In genomic region chr17:17749921-17750320, GRCh38 we compare ENCODE assay signal across 8 cellular contexts.
DNase-seq lines count a peak whose midpoint lies in the region; ATAC-seq lines count a peak whose summit lies in the region.

No MANE protein-coding gene starts in this region.

- no peaks in the 10 kb centered on the region for H3K36me3 Mint-ChIP-seq in activated CD8-positive, alpha-beta memory T cell treated with anti-CD3 and anti-CD28 coated beads, Interleukin-2, amount 10 ng/mL, durations not matched to agents 7 days and 5 days

- intact Hi-C loops in sciatic nerve (cut with DNase I) = no loop called here

- no peaks in the 10 kb centered on the region for H3K9me3 Mint-ChIP-seq in activated CD8-positive, alpha-beta memory T cell treated with anti-CD3 and anti-CD28 coated beads, Interleukin-2, amount 10 ng/mL, durations not matched to agents 7 days and 5 days (ENCODE audit: low read depth)

- no peaks in the 10 kb centered on the region for H3K27me3 Mint-ChIP-seq in activated CD8-positive, alpha-beta memory T cell treated with anti-CD3 and anti-CD28 coated beads, Interleukin-2, amount 10 ng/mL, durations not matched to agents 7 days and 5 days

- H3K4me3 Mint-ChIP-seq in activated CD8-positive, alpha-beta memory T cell treated with anti-CD3 and anti-CD28 coated beads, Interleukin-2, amount 10 ng/mL, durations not matched to agents 7 days and 5 days = no peak overlapping the region

- H3K4me1 Mint-ChIP-seq in activated CD8-positive, alpha-beta memory T cell treated with anti-CD3 and anti-CD28 coated beads, Interleukin-2, amount 10 ng/mL, durations not matched to agents 7 days and 5 days = peaks cover 51% of the 10 kb centered on the region

- peak; percentile 21 for DNase-seq in NCI-H2196 (lab: John Stamatoyannopoulos, UW; ENCODE audit: unreplicated experiment)
- no peak for DNase-seq in NCI-H2196 treated with DMSO at 0.1 percent for 48 hours (lab: John Stamatoyannopoulos, UW; ENCODE audit: unreplicated experiment)
- DNase-seq in NCI-H460 (ENCODE audit: extremely low read depth, low read depth) = peak; percentile 40
- peak; percentile 88 for DNase-seq in activated CD8-positive, alpha-beta memory T cell treated with anti-CD3 and anti-CD28 coated beads, Interleukin-2, amount 10 ng/mL, durations not matched to agents 7 days and 5 days
- DNase-seq in fibroblast of gingiva (ENCODE audit: low read depth) = peak; percentile 25
- DNase-seq in sciatic nerve (ENCODE audit: low spot score) = no peak
- DNase-seq in DMS114 treated with DMSO at 0.1 percent for 48 hours (lab: John Stamatoyannopoulos, UW; ENCODE audit: unreplicated experiment) = no peak

- ATAC-seq in activated CD8-positive, alpha-beta memory T cell treated with anti-CD3 and anti-CD28 coated beads, Interleukin-2, amount 10 ng/mL, durations not matched to agents 7 days and 5 days = peak; percentile 20
- ATAC-seq in sciatic nerve (peak; percentile 14), GM21515 (IDR thresholded peaks at IDR 0.05; ENCODE audit: unreplicated experiment) (no peak)

- peak overlapping the region; percentile 93 for H3K27ac Mint-ChIP-seq in activated CD8-positive, alpha-beta memory T cell treated with anti-CD3 and anti-CD28 coated beads, Interleukin-2, amount 10 ng/mL, durations not matched to agents 7 days and 5 days

- CTCF ChIA-PET in activated CD8-positive, alpha-beta memory T cell treated with anti-CD3 and anti-CD28 coated beads, Interleukin-2, amount 10 ng/mL, durations not matched to agents 7 days and 5 days (lab: Charles Lee) = interaction anchor here (0.7 to 3.6 kb wide), 12 partner anchors 9 to 253 kb away, joined by 3 to 8 read pairs (median 4); partner anchors contain the start of gene RASD1

Comparison
In these comparisons a context has a peak if more than half of its experiments do, and no peak if none do; other contexts are left out.
1. DNase-seq: peak in NCI-H2196 (single experiment), NCI-H460 (single experiment), activated CD8-positive, alpha-beta memory T cell treated with anti-CD3 and anti-CD28 coated beads, Interleukin-2, amount 10 ng/mL, durations not matched to agents 7 days and 5 days (single experiment) and fibroblast of gingiva (single experiment); none in NCI-H2196 treated with DMSO at 0.1 percent for 48 hours (single experiment), sciatic nerve (single experiment) and DMS114 treated with DMSO at 0.1 percent for 48 hours (single experiment).